In genomic region chr2:159515482-159515881, GRCh38 we compare ENCODE assay signal across 8 cellular contexts.
A peak's percentile ranks its signal among the peaks of the same experiment; 100 is the strongest.
DNase-seq lines count a peak whose midpoint lies in the region; ATAC-seq and TF ChIP-seq lines count a peak whose summit lies in the region.

No MANE protein-coding gene starts in this region.

- peaks cover 5 to 25% of the 10 kb centered on the region in 2 donors for H3K4me1 ChIP-seq in muscle layer of duodenum (ENCODE audit: control insufficient read depth in 1 of 2, insufficient read depth in 2 of 2, low read length in 2 of 2)

- no peaks in the 10 kb centered on the region for H3K27me3 Mint-ChIP-seq in CD4-positive, alpha-beta T cell
- H3K27me3 Mint-ChIP-seq in MCF 10A (ENCODE audit: insufficient read depth, unreplicated experiment) = no peaks in the 10 kb centered on the region

- DNase-seq in CD4-positive, alpha-beta T cell = no peak
- DNase-seq in MCF 10A (ENCODE audit: unreplicated experiment) (no peak), DMS153 treated with DMSO at 0.1 percent for 48 hours (lab: John Stamatoyannopoulos, UW; ENCODE audit: unreplicated experiment) (no peak), H4 (ENCODE audit: low spot score) (no peak)

- H3K36me3 ChIP-seq in KOPT-K1 (ENCODE audit: insufficient read depth, low read length) (no peaks in the 10 kb centered on the region), muscle layer of duodenum (ENCODE audit: control insufficient read depth in 1 of 2, insufficient read depth in 2 of 2, low read length in 2 of 2) (no peaks in the 10 kb centered on the region)

- peaks cover 30% of the 10 kb centered on the region for H3K4me1 Mint-ChIP-seq in CD4-positive, alpha-beta T cell (ENCODE audit: low read depth)
- peaks cover 20% of the 10 kb centered on the region for H3K4me1 Mint-ChIP-seq in MCF 10A (ENCODE audit: insufficient read depth, unreplicated experiment)

- no peaks in the 10 kb centered on the region for H3K9me3 Mint-ChIP-seq in CD4-positive, alpha-beta T cell
- peaks cover 7% of the 10 kb centered on the region for H3K9me3 Mint-ChIP-seq in MCF 10A (ENCODE audit: unreplicated experiment)

- CTCF ChIA-PET in CD4-positive, alpha-beta T cell (lab: Charles Lee) = interaction anchor here (1.4 kb wide), 1 partner anchor 197 kb away, joined by 6 read pairs; the partner anchor contains the start of gene MARCHF7
- CTCF ChIA-PET in MCF 10A (lab: Yijun Ruan, JAX) = interaction anchor here (1.0 to 1.4 kb wide), 2 partner anchors 90 to 198 kb away, joined by 3 to 5 read pairs; no protein-coding TSS in a partner anchor

- ATAC-seq in CD4-positive, alpha-beta T cell (ENCODE audit: poor library complexity) = no peak
- ATAC-seq in GM19351 (IDR thresholded peaks at IDR 0.05; ENCODE audit: unreplicated experiment) (no peak), GM21515 (IDR thresholded peaks at IDR 0.05; ENCODE audit: unreplicated experiment) (no peak)

- intact Hi-C loops in CD4-positive, alpha-beta T cell (cut with DNase I, micrococcal nuclease) = loop anchor here (5.0 kb wide), 2 partner anchors 192 to 197 kb away; partner anchors contain the start of gene MARCHF7 (in 1 of the 2)
- intact Hi-C loops in MCF 10A (cut with micrococcal nuclease) = loop anchor here (5.0 to 10.0 kb wide), 2 partner anchors 102 to 271 kb away; partner anchors contain the start of gene BAZ2B

- no peak for TF ChIP-seq CTCF in CD4-positive, alpha-beta T cell (IDR thresholded peaks at IDR 0.05)
- TF ChIP-seq CTCF in MCF 10A (IDR thresholded peaks at IDR 0.05; ENCODE audit: unreplicated experiment) = no peak

- peak overlapping the region in 1 of 2 donors; percentile 78 for H3K4me3 ChIP-seq in muscle layer of duodenum (ENCODE audit: low read depth in 1 of 2, low read length in 2 of 2)

- no TSS peak for BruUV-seq in MCF 10A (replicated peaks; lab: Mats Ljungman, UMichigan)

- peaks cover 7% of the 10 kb centered on the region for H3K36me3 Mint-ChIP-seq in CD4-positive, alpha-beta T cell (ENCODE audit: low read depth)
- no peaks in the 10 kb centered on the region for H3K36me3 Mint-ChIP-seq in MCF 10A (ENCODE audit: insufficient read depth, unreplicated experiment)

- H3K27me3 ChIP-seq in CD4-positive, alpha-beta T cell (ENCODE audit: control insufficient read depth, insufficient read depth, low read length) = no peaks in the 10 kb centered on the region
- H3K27me3 ChIP-seq in muscle layer of duodenum (ENCODE audit: low read depth, low read length) = no peaks in the 10 kb centered on the region

- H3K27ac Mint-ChIP-seq in CD4-positive, alpha-beta T cell = peak overlapping the region; percentile 88
- peak overlapping the region; percentile 92 for H3K27ac Mint-ChIP-seq in MCF 10A (ENCODE audit: low read depth, unreplicated experiment)

- peak overlapping the region; percentile 85 for H3K4me3 Mint-ChIP-seq in CD4-positive, alpha-beta T cell
- H3K4me3 Mint-ChIP-seq in MCF 10A (ENCODE audit: unreplicated experiment) = peak overlapping the region; percentile 76

- H3K27ac ChIP-seq in CD4-positive, alpha-beta T cell (ENCODE audit: low read depth, low read length) = no peak overlapping the region
- H3K27ac ChIP-seq in KOPT-K1 (ENCODE audit: low read depth, low read length, poor library complexity, severe bottlenecking) (peak overlapping the region; percentile 70), muscle layer of duodenum (ENCODE audit: low read length) (peak overlapping the region; percentile 92)

- POLR2A ChIA-PET in CD4-positive, alpha-beta T cell (lab: Charles Lee) = interaction anchor here (0.6 to 3.8 kb wide), 6 partner anchors 9 to 885 kb away, joined by 3 to 26 read pairs (median 4); partner anchors contain the start of genes LY75, MARCHF7 and WDSUB1
- POLR2A ChIA-PET in MCF 10A (lab: Yijun Ruan, JAX) = interaction anchor here (0.6 to 9.3 kb wide), 19 partner anchors 9 to 682 kb away, joined by 3 to 209 read pairs (median 3); partner anchors contain the start of genes BAZ2B, MARCHF7 and WDSUB1

- no peaks in the 10 kb centered on the region for H3K9me3 ChIP-seq in CD4-positive, alpha-beta T cell (ENCODE audit: control insufficient read depth, low read length)
- no peaks in the 10 kb centered on the region for H3K9me3 ChIP-seq in KOPT-K1 (ENCODE audit: insufficient read depth, low read length, poor library complexity, severe bottlenecking)
- no peaks in the 10 kb centered on the region for H3K9me3 ChIP-seq in muscle layer of duodenum (ENCODE audit: control insufficient read depth in 1 of 2, low read length in 2 of 2)
